Comparison of ENCODE assay signal across 8 cellular contexts in the genomic region with DNA sequence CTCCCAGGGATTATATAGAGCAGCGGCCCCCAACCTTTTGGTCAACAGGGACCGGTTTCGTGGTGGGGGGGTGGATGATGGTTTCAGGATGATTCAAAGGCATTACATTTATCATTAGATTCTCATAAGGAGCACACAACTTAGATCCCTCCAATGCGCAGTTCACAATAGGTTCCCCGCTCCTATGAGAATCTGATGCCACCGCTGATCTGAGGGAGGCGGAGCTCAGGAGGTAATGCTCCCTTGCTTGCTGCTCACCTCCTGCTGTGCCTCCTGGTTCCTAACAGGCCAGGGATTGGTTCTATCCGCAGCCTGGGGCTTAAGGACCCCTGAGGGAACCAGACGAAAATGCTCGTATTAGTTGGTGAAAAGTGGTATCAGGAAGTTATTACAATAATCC. TPM values are rescaled to one million over a fixed set of nuclear protein-coding genes. Genes with fewer than 3 reads are reported as not detected.
DNase-seq lines count a peak whose midpoint lies in the region; ATAC-seq and TF ChIP-seq lines count a peak whose summit lies in the region.

No MANE protein-coding gene starts in this region.

- H3K4me3 ChIP-seq in AG09309 (ENCODE audit: control insufficient read depth, low read depth, low read length) (peak overlapping the region; percentile 56), HL-60 (replicated peaks; ENCODE audit: insufficient read depth, low read length) (peak overlapping the region; percentile 92), fibroblast of villous mesenchyme (ENCODE audit: low read depth, low read length) (peak overlapping the region; percentile 90), prostate gland (peak overlapping the region; percentile 90 to 95)

- no peak for TF ChIP-seq POLR2A in prostate gland (IDR thresholded peaks at IDR 0.05)

- TF ChIP-seq CTCF in AG09309 (IDR thresholded peaks at IDR 0.05; ENCODE audit: control insufficient read depth, insufficient read depth, low read depth, low read length, missing control alignments): no peak
- TF ChIP-seq CTCF in HL-60 (IDR thresholded peaks at IDR 0.05; ENCODE audit: insufficient read depth, low read length): no peak
- no peak for TF ChIP-seq CTCF in fibroblast of villous mesenchyme (IDR thresholded peaks at IDR 0.05; ENCODE audit: insufficient read depth, low read depth, low read length)
- TF ChIP-seq CTCF in prostate gland (IDR thresholded peaks at IDR 0.05): no peak

- no peaks in the 10 kb centered on the region for H3K9me3 ChIP-seq in prostate gland

- H3K27me3 ChIP-seq in HL-60 (ENCODE audit: insufficient read depth, poor library complexity, severe bottlenecking): no peaks in the 10 kb centered on the region
- no peaks in the 10 kb centered on the region for H3K27me3 ChIP-seq in prostate gland (replicated peaks; ENCODE audit: insufficient read depth)

- no peaks in the 10 kb centered on the region for H3K36me3 ChIP-seq in prostate gland

- intact Hi-C loops in prostate gland (cut with DNase I): no loop called here

- no peak for ATAC-seq in GM18867 (IDR thresholded peaks at IDR 0.05; ENCODE audit: unreplicated experiment)

- WGBS in prostate gland: 5% methylated on average over 10 of the region's 10 CpGs

- DNase-seq in AG09309 (ENCODE audit: low read depth): no peak
- peak; percentile 35 to 61 for DNase-seq in HL-60 (ENCODE audit: low read depth in 1 of 2, low spot score in 1 of 2)
- peak; percentile 83 for DNase-seq in NCI-H69 (lab: John Stamatoyannopoulos, UW)
- peak; percentile 61 for DNase-seq in activated CD8-positive, alpha-beta memory T cell treated with anti-CD3 and anti-CD28 coated beads, Interleukin-2, amount 50 U/mL, for 48 hours
- DNase-seq in fibroblast of villous mesenchyme (ENCODE audit: low read depth): peak; percentile 30
- DNase-seq in prostate gland (ENCODE audit: low spot score): peak; percentile 41
- DNase-seq in globus pallidus (ENCODE audit: low spot score): no peak

- H3K4me1 ChIP-seq in prostate gland (replicated peaks): no peaks in the 10 kb centered on the region

- H3K27ac ChIP-seq in HL-60 (replicated peaks): peak overlapping the region; percentile 96
- peak overlapping the region; percentile 95 to 97 for H3K27ac ChIP-seq in prostate gland

RNA-seq across cellular contexts. Expression of a gene that starts 1.3 kb away (rescaled TPM):
- total RNA-seq in fibroblast of villous mesenchyme (19.3 and 51.8 TPM in 2 replicates), prostate gland (10 to 100 TPM; 36.5 to 65.6 TPM)

Comparison
In these comparisons a context has a peak if more than half of its experiments do, and no peak if none do; other contexts are left out.
1. DNase-seq: peak in HL-60 (2 of 2), NCI-H69 (single experiment), activated CD8-positive, alpha-beta memory T cell treated with anti-CD3 and anti-CD28 coated beads, Interleukin-2, amount 50 U/mL, for 48 hours (single experiment), fibroblast of villous mesenchyme (single experiment) and prostate gland (single experiment); none in AG09309 (single experiment) and globus pallidus (single experiment).
2. Peak in every context shown above with its lines, with median percentiles within 50 percentile points of each other: H3K4me3 ChIP-seq.